ENCODE assay signal across 8 cellular contexts in the genomic region with DNA sequence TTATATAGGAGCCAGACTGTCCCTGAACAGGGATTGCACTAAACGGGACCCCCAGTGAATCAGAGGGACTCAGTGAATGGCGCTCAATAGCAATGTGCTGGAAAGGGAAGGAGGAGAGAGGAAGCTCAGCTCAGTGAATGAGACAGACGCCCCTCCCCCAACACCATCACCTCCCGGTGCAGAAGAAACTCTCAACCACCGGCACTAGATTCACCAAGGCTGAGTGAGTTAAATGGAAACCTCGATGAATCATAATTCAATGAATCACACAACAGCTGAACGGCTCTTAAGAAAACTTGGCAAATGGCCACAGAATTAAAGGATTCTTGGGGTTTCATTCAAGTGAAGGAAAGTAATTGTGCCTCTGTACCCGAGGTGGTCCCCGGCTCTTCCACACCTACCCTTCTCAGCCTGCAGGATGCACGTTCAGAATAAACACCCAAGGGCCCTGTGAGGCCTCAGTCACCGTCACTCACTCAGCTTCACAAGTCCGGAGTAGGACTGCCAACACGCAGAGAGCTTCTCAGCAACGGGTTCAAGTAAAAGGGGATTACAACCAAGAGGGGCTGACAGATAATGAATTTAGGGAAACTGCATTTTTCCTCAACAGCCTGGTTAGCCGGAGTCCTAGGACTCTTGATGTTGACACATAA. TPM values are rescaled to one million over a fixed set of nuclear protein-coding genes. Genes with fewer than 3 reads are reported as not detected.
DNase-seq lines count a peak whose midpoint lies in the region; ATAC-seq and TF ChIP-seq lines count a peak whose summit lies in the region.

No MANE protein-coding gene starts in this region.

- no peaks in the 10 kb centered on the region for H3K9me3 ChIP-seq in endodermal cell (ENCODE audit: control insufficient read depth, low read length)

- H3K36me3 Mint-ChIP-seq in activated CD4-positive, alpha-beta T cell treated with anti-CD3 and anti-CD28 coated beads, Interleukin-2, amount 10 ng/mL, durations not matched to agents 24 days and 14 days (ENCODE audit: low read depth), result no peaks in the 10 kb centered on the region
- H3K36me3 Mint-ChIP-seq in endodermal cell (ENCODE audit: low read depth) (peaks cover 19% of the 10 kb centered on the region), T-cell (no peaks in the 10 kb centered on the region)

- POLR2A ChIA-PET in T-cell (lab: Charles Lee), result no interaction called here

- H3K27me3 ChIP-seq in endodermal cell (ENCODE audit: control insufficient read depth, insufficient read depth, low read length, poor library complexity, severe bottlenecking), result no peaks in the 10 kb centered on the region

- intact Hi-C loops in activated CD4-positive, alpha-beta T cell treated with anti-CD3 and anti-CD28 coated beads, Interleukin-2, amount 10 ng/mL, durations not matched to agents 24 days and 14 days (cut with micrococcal nuclease), result loop anchor here (10.0 kb wide), 1 partner anchor 321 kb away; no protein-coding TSS in a partner anchor

- H3K27ac ChIP-seq in endodermal cell (ENCODE audit: low read depth, low read length), result no peak overlapping the region

- peaks cover 33% of the 10 kb centered on the region for H3K4me1 Mint-ChIP-seq in activated CD4-positive, alpha-beta T cell treated with anti-CD3 and anti-CD28 coated beads, Interleukin-2, amount 10 ng/mL, durations not matched to agents 24 days and 14 days
- peaks cover 12% of the 10 kb centered on the region for H3K4me1 Mint-ChIP-seq in endodermal cell
- H3K4me1 Mint-ChIP-seq in T-cell, result peaks cover 20 to 26% (median 24%) of the 10 kb centered on the region in 3 donors

- no peak overlapping the region for H3K9ac ChIP-seq in endodermal cell (ENCODE audit: extremely low read depth, low read length, poor library complexity, severe bottlenecking)

- 81 to 86% methylated on average over 12 to 15 of the region's 15 CpGs for WGBS in endodermal cell (ENCODE audit: insufficient coverage in 1 of 2, insufficient read length in 1 of 2), 2 experiments

- H3K27me3 Mint-ChIP-seq in activated CD4-positive, alpha-beta T cell treated with anti-CD3 and anti-CD28 coated beads, Interleukin-2, amount 10 ng/mL, durations not matched to agents 24 days and 14 days, result peaks cover 4% of the 10 kb centered on the region
- no peaks in the 10 kb centered on the region for H3K27me3 Mint-ChIP-seq in endodermal cell (ENCODE audit: insufficient read depth)
- H3K27me3 Mint-ChIP-seq in T-cell, result peaks cover 5 to 13% of the 10 kb centered on the region in 2 donors

- TF ChIP-seq CTCF in fibroblast of pulmonary artery (IDR thresholded peaks at IDR 0.05; ENCODE audit: low read length, missing control alignments), result no peak
- TF ChIP-seq CTCF in endodermal cell (conservative IDR thresholded peaks at IDR 0.05), result no peak

- H3K9me3 Mint-ChIP-seq in activated CD4-positive, alpha-beta T cell treated with anti-CD3 and anti-CD28 coated beads, Interleukin-2, amount 10 ng/mL, durations not matched to agents 24 days and 14 days, result no peaks in the 10 kb centered on the region
- no peaks in the 10 kb centered on the region for H3K9me3 Mint-ChIP-seq in endodermal cell
- H3K9me3 Mint-ChIP-seq in T-cell, result no peaks in the 10 kb centered on the region

- H3K4me3 ChIP-seq in fibroblast of pulmonary artery (replicated peaks; ENCODE audit: low read depth, low read length) (no peak overlapping the region), endodermal cell (ENCODE audit: low read length) (no peak overlapping the region)

- no peak overlapping the region for H3K27ac Mint-ChIP-seq in activated CD4-positive, alpha-beta T cell treated with anti-CD3 and anti-CD28 coated beads, Interleukin-2, amount 10 ng/mL, durations not matched to agents 24 days and 14 days
- H3K27ac Mint-ChIP-seq in endodermal cell (no peak overlapping the region), T-cell (no peak overlapping the region)

- peak; percentile 83 for DNase-seq in activated CD4-positive, alpha-beta T cell treated with anti-CD3 and anti-CD28 coated beads, Interleukin-2, amount 10 ng/mL, durations not matched to agents 24 days and 14 days
- DNase-seq in activated CD4-positive, alpha-beta T cell treated with anti-CD3 and anti-CD28 coated beads, Interleukin-2, amount 50 U/mL, for 4 hours, result no peak
- peak; percentile 65 for DNase-seq in SW480 (ENCODE audit: low spot score)
- peak; percentile 84 for DNase-seq in fibroblast of pulmonary artery (ENCODE audit: low read depth)
- DNase-seq in stimulated activated CD8-positive, alpha-beta memory T cell treated with anti-CD3 and anti-CD28 coated beads, Interleukin-7, amount 100 ng/mL, for 24 hours (ENCODE audit: low read depth), result peak; percentile 32
- DNase-seq in endodermal cell, result no peak
- no peak for DNase-seq in T-cell

- peaks cover 41% of the 10 kb centered on the region for H3K36me3 ChIP-seq in endodermal cell (ENCODE audit: control insufficient read depth, insufficient read depth, low read length)

- peak overlapping the region; percentile 39 for H3K4me3 Mint-ChIP-seq in activated CD4-positive, alpha-beta T cell treated with anti-CD3 and anti-CD28 coated beads, Interleukin-2, amount 10 ng/mL, durations not matched to agents 24 days and 14 days
- no peak overlapping the region for H3K4me3 Mint-ChIP-seq in endodermal cell
- H3K4me3 Mint-ChIP-seq in T-cell, result no peak overlapping the region

- H3K4me1 ChIP-seq in endodermal cell (ENCODE audit: control insufficient read depth, insufficient read depth, low read length), result no peaks in the 10 kb centered on the region

- ATAC-seq in T-cell (replicated peaks in 1 of 4), result no peak
- ATAC-seq in HG02759 (IDR thresholded peaks at IDR 0.05; ENCODE audit: unreplicated experiment), result no peak

- CTCF ChIA-PET in T-cell (lab: Charles Lee), result no interaction called here

RNA-seq across cellular contexts. Expression of a gene that starts 29.3 kb away (rescaled TPM):
- not detected in 2 replicates for total RNA-seq in activated CD4-positive, alpha-beta T cell treated with anti-CD3 and anti-CD28 coated beads, Interleukin-2, amount 10 ng/mL, durations not matched to agents 24 days and 14 days
- total RNA-seq in endodermal cell, result 10 to 100 TPM; 40.0 to 64.9 TPM
- 137 TPM for polyA plus RNA-seq in endodermal cell (2013, experiment 1 of 2)
- polyA plus RNA-seq in endodermal cell (2013, experiment 2 of 2), result 115 TPM
- under 1 TPM in 3 of 5 donors, not detected in 2; 0.16 to 0.28 (median 0.20) TPM for total RNA-seq in T-cell

Comparison
In these comparisons a context has a peak if more than half of its experiments do, and no peak if none do; other contexts are left out.
1. DNase-seq: peak in activated CD4-positive, alpha-beta T cell treated with anti-CD3 and anti-CD28 coated beads, Interleukin-2, amount 10 ng/mL, durations not matched to agents 24 days and 14 days (single experiment), SW480 (single experiment), fibroblast of pulmonary artery (single experiment) and stimulated activated CD8-positive, alpha-beta memory T cell treated with anti-CD3 and anti-CD28 coated beads, Interleukin-7, amount 100 ng/mL, for 24 hours (single experiment); none in activated CD4-positive, alpha-beta T cell treated with anti-CD3 and anti-CD28 coated beads, Interleukin-2, amount 50 U/mL, for 4 hours (0 of 2), endodermal cell (single experiment) and T-cell (0 of 34).
2. RNA of a gene that starts 29.3 kb away (total RNA-seq): 40.0 to 64.9 TPM in endodermal cell; 0.16 to 0.28 TPM in T-cell and not detected in activated CD4-positive, alpha-beta T cell treated with anti-CD3 and anti-CD28 coated beads, Interleukin-2, amount 10 ng/mL, durations not matched to agents 24 days and 14 days; every median in the first group is over 10 times any median in the second.